Comparison of ENCODE assay signal across 1 cellular context in genomic region chr2:231929961-231930600, GRCh38.
TF ChIP-seq lines count a peak whose summit lies in the region.

No MANE protein-coding gene starts in this region.

TF ChIP-seq in H1, 55 proteins besides CTCF, POLR2A, EP300 and RAD21 (continued from another document):
- TF ChIP-seq EZH2 (IDR thresholded peaks at IDR 0.05; ENCODE audit: low read depth, low read length, severe bottlenecking) (no peak), CTBP2 (IDR thresholded peaks at IDR 0.05; ENCODE audit: borderline replicate concordance, insufficient read depth, insufficient read length, low read length) (no peak), SRF (IDR thresholded peaks at IDR 0.05; ENCODE audit: low read depth, low read length) (peak; percentile 83)
TF ChIP-seq in H1: peak in this region for 1.
